In the genomic region with DNA sequence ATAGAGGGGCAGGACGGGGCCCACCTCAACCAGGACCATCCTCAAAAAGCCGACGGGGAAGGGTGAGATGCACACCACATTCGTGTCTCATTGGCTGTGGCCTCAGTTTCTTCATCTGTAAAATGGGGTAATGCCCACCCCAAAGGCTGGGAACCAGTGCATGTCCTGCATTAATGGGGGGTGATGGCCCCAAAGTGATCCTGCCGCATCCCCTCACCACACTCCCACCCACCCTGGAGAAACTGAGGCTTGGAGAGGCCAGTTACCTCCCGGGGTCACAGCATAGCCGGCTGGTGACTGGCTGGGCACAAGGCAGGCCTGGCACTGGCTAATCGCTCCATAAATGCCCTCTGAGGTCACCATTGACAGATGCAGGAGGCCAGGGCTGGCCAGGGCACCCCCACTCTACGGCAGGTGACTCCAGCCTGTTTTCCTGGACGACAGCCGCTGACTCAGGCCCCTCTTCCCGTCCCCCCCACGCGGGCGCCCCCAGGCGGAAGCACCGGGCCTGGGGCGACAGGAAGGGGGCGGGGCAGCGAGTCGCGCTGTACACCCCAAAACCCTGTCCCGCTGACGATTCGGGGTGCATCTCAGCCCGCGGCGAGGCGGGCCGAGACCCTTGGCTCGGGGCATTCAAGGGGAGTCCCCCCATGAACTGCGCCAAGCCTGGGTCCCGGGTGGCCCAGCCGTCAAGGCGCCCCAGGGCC, we compare ENCODE assay signal across 8 cellular contexts. TPM values are rescaled to one million over a fixed set of nuclear protein-coding genes. Genes with fewer than 3 reads are reported as not detected.
DNase-seq lines count a peak whose midpoint lies in the region; ATAC-seq and TF ChIP-seq lines count a peak whose summit lies in the region.

No MANE protein-coding gene starts in this region.

- H3K27ac Mint-ChIP-seq in T-cell (no peak overlapping the region), immature natural killer cell (peak overlapping the region; percentile 23 to 89 (median 74))

- DNase-seq in DMS53 treated with DMSO at 0.1 percent for 48 hours (lab: John Stamatoyannopoulos, UW; ENCODE audit: unreplicated experiment) (peak; percentile 38), T-cell (peak in 24 of 34 experiments; percentile 27 to 79 (median 57)), astrocyte of the hippocampus (ENCODE audit: low read depth, low spot score) (peak; percentile 81), immature natural killer cell (peak; percentile 83 to 85 (median 83)), spleen (peak; percentile 96), GOT3 (lab: John Stamatoyannopoulos, UW) (no peak), NCI-H2227 (lab: John Stamatoyannopoulos, UW; ENCODE audit: unreplicated experiment) (no peak)

- no peaks in the 10 kb centered on the region for H3K9me3 ChIP-seq in spleen

- POLR2A ChIA-PET in T-cell (lab: Charles Lee), result no interaction called here

- no peaks in the 10 kb centered on the region for H3K27me3 ChIP-seq in spleen (replicated peaks in 1 of 7)

- H3K36me3 Mint-ChIP-seq in T-cell (peaks cover 3% of the 10 kb centered on the region), immature natural killer cell (peaks cover 0 to 11% (median 5%) of the 10 kb centered on the region in 3 donors)

- H3K4me3 ChIP-seq in spleen, result peak overlapping the region; percentile 67 to 99 (median 94)

- H3K9me3 Mint-ChIP-seq in T-cell, result no peaks in the 10 kb centered on the region
- H3K9me3 Mint-ChIP-seq in immature natural killer cell, result no peaks in the 10 kb centered on the region

- H3K27ac ChIP-seq in spleen, result peak overlapping the region; percentile 97 to 100 (median 99)

- TF ChIP-seq CTCF in spleen (IDR thresholded peaks at IDR 0.05 in 8 of 11, conservative IDR thresholded peaks at IDR 0.05 in 3 of 11), result peak in 7 of 11 experiments; percentile 12 to 65 (median 36)

- H3K4me3 Mint-ChIP-seq in T-cell, result peak overlapping the region in 2 of 3 donors; percentile 50 to 55
- H3K4me3 Mint-ChIP-seq in immature natural killer cell, result peak overlapping the region in 4 of 5 donors; percentile 14 to 75 (median 59)

- H3K36me3 ChIP-seq in spleen, result peaks cover 0 to 43% (median 13%) of the 10 kb centered on the region in 6 donors

- ATAC-seq in HG02870 (IDR thresholded peaks at IDR 0.05; ENCODE audit: unreplicated experiment) (peak; percentile 0), T-cell (replicated peaks in 1 of 4) (peak in 2 of 4 experiments; percentile 0 to 1)

- intact Hi-C loops in spleen (cut with DNase I; ENCODE audit: low total_unique reads), result no loop called here

- H3K4me1 ChIP-seq in spleen, result peaks cover 34 to 74% (median 66%) of the 10 kb centered on the region in 6 donors

- peaks cover 5 to 16% (median 15%) of the 10 kb centered on the region in 3 donors for H3K4me1 Mint-ChIP-seq in T-cell
- peaks cover 6 to 9% of the 10 kb centered on the region in 2 donors for H3K4me1 Mint-ChIP-seq in immature natural killer cell

- no peak for TF ChIP-seq POLR2A in spleen (IDR thresholded peaks at IDR 0.05)

- 14 to 57% (median 20%) methylated on average over 9 to 35 of the region's 35 CpGs for WGBS in spleen, 5 donors

- H3K27me3 Mint-ChIP-seq in T-cell (no peaks in the 10 kb centered on the region), immature natural killer cell (ENCODE audit: low read depth in 3 of 3) (peaks cover 23 to 34% (median 26%) of the 10 kb centered on the region in 3 donors)

- CTCF ChIA-PET in T-cell (lab: Charles Lee), result no interaction called here

RNA-seq across cellular contexts. Expression of gene MIDN, which starts 0.5 kb away (rescaled TPM):
- total RNA-seq in T-cell (100 to 1,000 TPM in 1 of 5 donors, 10 to 100 TPM in 4; 54.0 to 161 (median 66.9) TPM), spleen (100 to 1,000 TPM in 4 of 7 donors, 10 to 100 TPM in 3; 42.1 to 223 (median 138) TPM)
- polyA plus RNA-seq in immature natural killer cell (10 to 100 TPM in 2 of 3 donors, 1 to 10 TPM in 1; 4.9 to 16.0 (median 10.8) TPM), spleen (10 to 100 TPM; 16.5 to 48.9 (median 19.1) TPM)

RNA-seq across cellular contexts. Expression of gene ATP5F1D, which starts 6.3 kb away (rescaled TPM):
- 100 to 1,000 TPM; 117 to 233 (median 155) TPM for total RNA-seq in T-cell
- polyA plus RNA-seq in immature natural killer cell, result 100 to 1,000 TPM; 145 to 310 (median 303) TPM
- total RNA-seq in spleen, result 100 to 1,000 TPM in 4 of 7 donors, 10 to 100 TPM in 3; 49.1 to 131 (median 102) TPM
- 100 to 1,000 TPM; 164 to 166 (median 165) TPM for polyA plus RNA-seq in spleen

RNA-seq across cellular contexts. Expression of gene CBARP, which starts 10.1 kb away (rescaled TPM):
- total RNA-seq in T-cell (under 1 TPM in 4 of 5 donors, not detected in 1; 0.08 to 0.36 (median 0.23) TPM), spleen (1 to 10 TPM in 1 of 7 donors, under 1 TPM in 5, not detected in 1; 0.12 to 1.2 (median 0.41) TPM)
- polyA plus RNA-seq in immature natural killer cell (not detected), spleen (under 1 TPM in 2 of 3 donors, not detected in 1; 0.05 to 0.48 TPM)

RNA-seq across cellular contexts. Expression of gene CIRBP, which starts 21.2 kb away (rescaled TPM):
- total RNA-seq in T-cell, result 100 to 1,000 TPM; 477 to 682 (median 657) TPM
- 100 to 1,000 TPM; 146 to 246 (median 197) TPM for polyA plus RNA-seq in immature natural killer cell
- 100 to 1,000 TPM; 333 to 672 (median 514) TPM for total RNA-seq in spleen
- polyA plus RNA-seq in spleen, result 100 to 1,000 TPM; 406 to 894 (median 843) TPM

RNA-seq across cellular contexts. Expression of gene FAM174C, which starts 27.4 kb away (rescaled TPM):
- total RNA-seq in T-cell (10 to 100 TPM; 42.1 to 69.8 (median 60.4) TPM), spleen (10 to 100 TPM; 35.8 to 69.6 (median 43.9) TPM)
- polyA plus RNA-seq in immature natural killer cell (10 to 100 TPM; 50.5 to 98.4 (median 86.9) TPM), spleen (100 to 1,000 TPM in 1 of 3 donors, 10 to 100 TPM in 2; 82.9 to 134 (median 88.6) TPM)

Comparison
In these comparisons a context has a peak if more than half of its experiments do, and no peak if none do; other contexts are left out.
1. DNase-seq: peak in DMS53 treated with DMSO at 0.1 percent for 48 hours (single experiment), T-cell (24 of 34), astrocyte of the hippocampus (single experiment), immature natural killer cell (3 of 3) and spleen (single experiment); none in GOT3 (single experiment) and NCI-H2227 (single experiment).
2. H3K27ac Mint-ChIP-seq: peak in immature natural killer cell (6 of 6); none in T-cell (0 of 2).